13 cellular contexts compared by ENCODE assay signal in the genomic region with DNA sequence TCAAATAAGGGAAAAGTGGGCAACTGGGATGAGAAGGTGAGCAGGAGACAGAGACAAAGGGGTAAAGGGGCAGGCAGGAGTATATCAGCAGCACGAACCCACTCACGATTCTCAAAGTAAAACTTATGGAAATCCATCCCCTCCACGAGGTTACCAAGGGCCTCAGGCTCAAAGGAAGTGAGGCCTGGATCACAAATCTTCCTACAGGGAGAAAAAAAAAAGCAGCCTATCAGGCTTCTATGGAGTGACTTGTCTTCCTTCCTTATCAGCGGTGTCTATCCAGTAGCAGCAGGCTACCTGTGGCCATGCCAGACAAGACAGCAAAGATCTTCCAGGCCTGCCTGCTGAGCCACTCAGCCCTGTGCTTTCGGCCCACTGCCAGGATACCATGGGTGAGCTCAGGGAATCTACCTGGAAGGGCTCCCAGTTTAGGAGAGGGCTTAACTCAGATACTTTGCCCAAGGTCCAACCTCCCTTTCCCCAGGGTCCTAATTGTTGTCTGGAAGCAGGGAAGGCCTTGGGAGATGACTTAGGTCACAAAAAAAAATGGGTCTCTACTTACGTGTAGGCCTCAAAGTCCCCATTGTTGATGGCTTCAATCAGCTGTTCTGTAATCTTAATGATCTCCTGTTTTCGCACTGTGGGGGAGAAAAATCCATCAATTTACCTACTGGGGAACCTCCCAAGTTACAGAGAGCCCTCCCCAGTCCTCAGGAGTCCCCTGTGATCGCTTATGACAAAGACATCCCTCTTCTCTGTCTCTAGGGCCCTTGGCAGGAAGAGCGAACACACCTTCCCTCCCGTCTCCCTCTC. TPM values are rescaled to one million over a fixed set of nuclear protein-coding genes. Genes with fewer than 3 reads are reported as not detected.
A peak's percentile ranks its signal among the peaks of the same experiment; 100 is the strongest.
DNase-seq lines count a peak whose midpoint lies in the region; ATAC-seq and TF ChIP-seq lines count a peak whose summit lies in the region.
"Had no signal": no experiment of that assay in that cellular context is flagged by ENCODE, and none has a peak within 500 bp of the region (broad histone marks: within the 10 kb centered on the region; RNA-seq: fewer than 3 reads in every experiment).

No MANE protein-coding gene starts in this region.

- peak overlapping the region; percentile 87 for H3K27ac Mint-ChIP-seq in dendritic cell treated with granulocyte-macrophage colony-stimulating factor and Interleukin-4, amounts not matched to agents 40 ng/mL and 50 ng/mL, for 4 days
- H3K27ac Mint-ChIP-seq: activated naive CD8-positive, alpha-beta T cell treated with anti-CD3 and anti-CD28 coated beads, Interleukin-2, amount 10 ng/mL, durations not matched to agents 7 days and 5 days had no signal

- TF ChIP-seq CTCF in heart left ventricle (IDR thresholded peaks at IDR 0.05) (no peak), thyroid gland (IDR thresholded peaks at IDR 0.05) (no peak)

- H3K18ac ChIP-seq in mesenchymal stem cell (ENCODE audit: low read depth in 1 of 2, low read length in 2 of 2) = no peak overlapping the region

- H3K4me3 Mint-ChIP-seq in dendritic cell treated with granulocyte-macrophage colony-stimulating factor and Interleukin-4, amounts not matched to agents 40 ng/mL and 50 ng/mL, for 4 days = peak overlapping the region; percentile 75
- H3K4me3 Mint-ChIP-seq: activated naive CD8-positive, alpha-beta T cell treated with anti-CD3 and anti-CD28 coated beads, Interleukin-2, amount 10 ng/mL, durations not matched to agents 7 days and 5 days had no signal

- peaks cover 0 to 47% (median 33%) of the 10 kb centered on the region in 9 donors for H3K36me3 ChIP-seq in heart left ventricle
- peaks cover 45 to 62% of the 10 kb centered on the region in 2 experiments for H3K36me3 ChIP-seq in mesenchymal stem cell (ENCODE audit: control insufficient read depth in 1 of 2, insufficient read depth in 2 of 2, low read depth in 1 of 2, low read length in 2 of 2)
- H3K36me3 ChIP-seq in thyroid gland = peaks cover 0 to 3% of the 10 kb centered on the region in 2 donors
- H3K36me3 ChIP-seq in Karpas-422 (ENCODE audit: insufficient read depth, low read length) = peaks cover 5% of the 10 kb centered on the region; the same call in 1 of the 2 replicates

- 83 to 87% (median 85%) methylated on average over 10 of the region's 10 CpGs for WGBS in heart left ventricle, 4 donors
- 93% methylated on average over 10 of the region's 10 CpGs for WGBS in mesenchymal stem cell
- 69 to 74% methylated on average over 10 of the region's 10 CpGs for WGBS in thyroid gland, 2 donors

- H3K27me3 ChIP-seq in heart left ventricle (no peaks in the 10 kb centered on the region), mesenchymal stem cell (ENCODE audit: control insufficient read depth in 1 of 2, insufficient read depth in 1 of 2, low read length in 2 of 2) (no peaks in the 10 kb centered on the region), thyroid gland (no peaks in the 10 kb centered on the region), Karpas-422 (ENCODE audit: low read length) (no peaks in the 10 kb centered on the region)

- ATAC-seq in heart left ventricle = no peak
- ATAC-seq: PC-3 had no signal

- DNase-seq in heart left ventricle (no peak), cardiac septum (ENCODE audit: low spot score) (no peak), mesenchymal stem cell (no peak), thyroid gland (peak; percentile 93 to 95), SKM-1 treated with dmso at 0.1 percent for 144 hours (lab: John Stamatoyannopoulos, UW; ENCODE audit: unreplicated experiment) (no peak), Karpas-422 (no peak)
- DNase-seq in stimulated activated CD4-positive, alpha-beta T cell treated with anti-CD3 and anti-CD28 coated beads, Interleukin-15, amount 100 ng/mL, for 24 hours = no peak
- DNase-seq: activated naive CD8-positive, alpha-beta T cell treated with anti-CD3 and anti-CD28 coated beads, Interleukin-2, amount 10 ng/mL, durations not matched to agents 7 days and 5 days; effector CD8-positive, alpha-beta T cell; hippocampal formation; PC-3 had no signal

- H3K4me1 ChIP-seq in heart left ventricle (peaks cover 0 to 56% (median 3%) of the 10 kb centered on the region in 12 donors), mesenchymal stem cell (ENCODE audit: control insufficient read depth, insufficient read depth, low read depth, low read length) (peaks cover 6% of the 10 kb centered on the region), thyroid gland (peaks cover 23 to 42% of the 10 kb centered on the region in 2 donors), Karpas-422 (ENCODE audit: low read length) (peaks cover 8% of the 10 kb centered on the region)
- H3K4me1 ChIP-seq: HAP-1 had no signal

- peaks cover 2% of the 10 kb centered on the region for H3K79me1 ChIP-seq in mesenchymal stem cell (replicated peaks; ENCODE audit: low read length, poor library complexity, severe bottlenecking)

- H4K20me1 ChIP-seq in Karpas-422 (ENCODE audit: insufficient read depth, low read depth, low read length) = no peaks in the 10 kb centered on the region

- no peaks in the 10 kb centered on the region for H3K27me3 Mint-ChIP-seq in dendritic cell treated with granulocyte-macrophage colony-stimulating factor and Interleukin-4, amounts not matched to agents 40 ng/mL and 50 ng/mL, for 4 days
- H3K27me3 Mint-ChIP-seq: activated naive CD8-positive, alpha-beta T cell treated with anti-CD3 and anti-CD28 coated beads, Interleukin-2, amount 10 ng/mL, durations not matched to agents 7 days and 5 days had no signal

- no peaks in the 10 kb centered on the region for H3K9me2 ChIP-seq in Karpas-422 (replicated peaks; ENCODE audit: insufficient read depth, low read length)

- H3K4ac ChIP-seq in mesenchymal stem cell (ENCODE audit: low read depth in 1 of 2, low read length in 2 of 2) = peak overlapping the region; percentile 17 to 49

- peak overlapping the region; percentile 48 for H4K8ac ChIP-seq in mesenchymal stem cell (ENCODE audit: low read length)

- no peak overlapping the region for H2BK5ac ChIP-seq in mesenchymal stem cell (ENCODE audit: low read depth, low read length, poor library complexity, severe bottlenecking)

- intact Hi-C loops in heart left ventricle (cut with DNase I) = no loop called here
- intact Hi-C loops in cardiac septum (cut with DNase I) = no loop called here
- intact Hi-C loops in dendritic cell treated with granulocyte-macrophage colony-stimulating factor and Interleukin-4, amounts not matched to agents 40 ng/mL and 50 ng/mL, for 4 days (cut with micrococcal nuclease) = no loop called here
- intact Hi-C loops in thyroid gland (cut with DNase I) = loop anchor here (10.0 kb wide), 1 partner anchor 58 kb away; a partner anchor contains a TSS

- no peak overlapping the region for H3K23ac ChIP-seq in mesenchymal stem cell (ENCODE audit: low read length in 2 of 2)

- no peaks in the 10 kb centered on the region for H3K9me3 Mint-ChIP-seq in dendritic cell treated with granulocyte-macrophage colony-stimulating factor and Interleukin-4, amounts not matched to agents 40 ng/mL and 50 ng/mL, for 4 days
- H3K9me3 Mint-ChIP-seq: activated naive CD8-positive, alpha-beta T cell treated with anti-CD3 and anti-CD28 coated beads, Interleukin-2, amount 10 ng/mL, durations not matched to agents 7 days and 5 days had no signal

- H3K36me3 Mint-ChIP-seq in dendritic cell treated with granulocyte-macrophage colony-stimulating factor and Interleukin-4, amounts not matched to agents 40 ng/mL and 50 ng/mL, for 4 days (ENCODE audit: low read depth) = peaks cover 48% of the 10 kb centered on the region

- H2BK120ac ChIP-seq in mesenchymal stem cell (ENCODE audit: low read depth, low read length) = no peak overlapping the region

- H3K9me3 ChIP-seq in heart left ventricle (no peaks in the 10 kb centered on the region), mesenchymal stem cell (ENCODE audit: control insufficient read depth, low read length) (no peaks in the 10 kb centered on the region), thyroid gland (no peaks in the 10 kb centered on the region), Karpas-422 (ENCODE audit: low read length) (no peaks in the 10 kb centered on the region)
- H3K9me3 ChIP-seq: HAP-1 had no signal

- peak overlapping the region in 1 of 2 experiments; percentile 82 for H2BK12ac ChIP-seq in mesenchymal stem cell (ENCODE audit: low read length in 2 of 2)

- no peak overlapping the region for H2AK5ac ChIP-seq in mesenchymal stem cell (ENCODE audit: low read length, severe bottlenecking)

- no peaks in the 10 kb centered on the region for H3K79me2 ChIP-seq in Karpas-422 (ENCODE audit: low read length)

- no peak overlapping the region for H2AFZ ChIP-seq in mesenchymal stem cell (ENCODE audit: low read depth, low read length)
- no peak overlapping the region for H2AFZ ChIP-seq in Karpas-422 (ENCODE audit: low read length)

- peaks cover 70% of the 10 kb centered on the region for H3K4me1 Mint-ChIP-seq in dendritic cell treated with granulocyte-macrophage colony-stimulating factor and Interleukin-4, amounts not matched to agents 40 ng/mL and 50 ng/mL, for 4 days (ENCODE audit: low read depth)

- H4K91ac ChIP-seq in mesenchymal stem cell (ENCODE audit: low read length) = peak overlapping the region; percentile 36

- no peak overlapping the region for H2BK15ac ChIP-seq in mesenchymal stem cell (ENCODE audit: low read depth, poor library complexity, severe bottlenecking)

- H3K27ac ChIP-seq in heart left ventricle (peak overlapping the region in 7 of 12 donors; percentile 32 to 85 (median 55)), mesenchymal stem cell (ENCODE audit: low read length, poor library complexity, severe bottlenecking) (no peak overlapping the region), thyroid gland (peak overlapping the region; percentile 53 to 68 (median 68)), Karpas-422 (ENCODE audit: low read length) (no peak overlapping the region)

- no peak for TF ChIP-seq POLR2A in heart left ventricle (IDR thresholded peaks at IDR 0.05)
- no peak for TF ChIP-seq POLR2A in thyroid gland (IDR thresholded peaks at IDR 0.05)

- no peak overlapping the region for H3K4me2 ChIP-seq in mesenchymal stem cell (ENCODE audit: low read length, poor library complexity, severe bottlenecking)
- no peak overlapping the region for H3K4me2 ChIP-seq in Karpas-422 (ENCODE audit: low read depth, low read length, poor library complexity, severe bottlenecking)

- H3K14ac ChIP-seq in mesenchymal stem cell (ENCODE audit: low read length in 2 of 2) = no peak overlapping the region

- H3K9ac ChIP-seq in mesenchymal stem cell (ENCODE audit: low read length) (peak overlapping the region; percentile 58), Karpas-422 (ENCODE audit: low read length) (no peak overlapping the region)

- H3K4me3 ChIP-seq in heart left ventricle (no peak overlapping the region), mesenchymal stem cell (ENCODE audit: insufficient read depth in 1 of 2, low read depth in 1 of 2, low read length in 2 of 2) (no peak overlapping the region), thyroid gland (replicated peaks in 1 of 3) (no peak overlapping the region), Karpas-422 (ENCODE audit: low read length) (no peak overlapping the region)
- H3K4me3 ChIP-seq: HAP-1 had no signal

RNA-seq across cellular contexts. Expression of a gene that starts 5.7 kb away (rescaled TPM):
- total RNA-seq in heart left ventricle (10 to 100 TPM in 6 of 9 donors, 1 to 10 TPM in 3; 5.8 to 32.3 (median 12.3) TPM), cardiac septum (16.0 TPM), thyroid gland (10 to 100 TPM; 12.1 to 31.0 (median 25.0) TPM)
- 1 to 10 TPM; 8.3 to 9.4 TPM for polyA plus RNA-seq in heart left ventricle
- polyA plus RNA-seq in mesenchymal stem cell (2013, experiment 1 of 2) = 16.6 TPM
- polyA plus RNA-seq in mesenchymal stem cell (2013, experiment 2 of 2) = 16.7 TPM
- 38.2 and 47.0 TPM in 2 replicates for total RNA-seq in Karpas-422 (2014; rRNA removed; shearing (Covaris generic); ENCODE audit: low replicate concordance)

RNA-seq across cellular contexts. Expression of a gene that starts 31.7 kb away (rescaled TPM):
- 10 to 100 TPM; 37.6 to 69.7 (median 58.0) TPM for total RNA-seq in heart left ventricle
- 10 to 100 TPM; 47.8 to 64.6 TPM for polyA plus RNA-seq in heart left ventricle
- 57.1 TPM for total RNA-seq in cardiac septum
- polyA plus RNA-seq in mesenchymal stem cell (2013, experiment 1 of 2) = 89.1 TPM
- 80.7 TPM for polyA plus RNA-seq in mesenchymal stem cell (2013, experiment 2 of 2)
- 100 to 1,000 TPM in 2 of 4 donors, 10 to 100 TPM in 2; 67.2 to 199 (median 108) TPM for total RNA-seq in thyroid gland
- total RNA-seq in Karpas-422 (2014; rRNA removed; shearing (Covaris generic); ENCODE audit: low replicate concordance) = 33.0 and 49.5 TPM in 2 replicates

RNA-seq across cellular contexts. Expression of a gene that starts 35.3 kb away (rescaled TPM):
- total RNA-seq in heart left ventricle (10 to 100 TPM; 17.3 to 39.8 (median 22.7) TPM), cardiac septum (19.5 TPM), thyroid gland (10 to 100 TPM; 14.1 to 57.3 (median 28.9) TPM)
- polyA plus RNA-seq in heart left ventricle = 10 to 100 TPM; 76.0 to 77.9 TPM
- 112 TPM for polyA plus RNA-seq in mesenchymal stem cell (2013, experiment 1 of 2)
- 116 TPM for polyA plus RNA-seq in mesenchymal stem cell (2013, experiment 2 of 2)
- 39.0 and 57.5 TPM in 2 replicates for total RNA-seq in Karpas-422 (2014; rRNA removed; shearing (Covaris generic); ENCODE audit: low replicate concordance)

RNA-seq across cellular contexts. Expression of a gene that starts 57.2 kb away (rescaled TPM):
- total RNA-seq in heart left ventricle (10 to 100 TPM; 10.4 to 18.6 (median 14.7) TPM), cardiac septum (12.7 TPM), thyroid gland (10 to 100 TPM; 21.2 to 27.4 (median 22.3) TPM)
- polyA plus RNA-seq in heart left ventricle = 10 to 100 TPM in 1 of 2 donors, 1 to 10 TPM in 1; 8.0 to 11.3 TPM
- polyA plus RNA-seq in mesenchymal stem cell (2013, experiment 1 of 2) = 17.2 TPM
- polyA plus RNA-seq in mesenchymal stem cell (2013, experiment 2 of 2) = 16.4 TPM
- total RNA-seq in Karpas-422 (2014; rRNA removed; shearing (Covaris generic); ENCODE audit: low replicate concordance) = 28.2 and 33.5 TPM in 2 replicates

Comparison
In these comparisons a context has a peak if more than half of its experiments do, and no peak if none do; other contexts are left out.
1. DNase-seq: peak in thyroid gland (2 of 2); none in heart left ventricle (0 of 5), cardiac septum (single experiment), mesenchymal stem cell (single experiment), SKM-1 treated with dmso at 0.1 percent for 144 hours (single experiment), stimulated activated CD4-positive, alpha-beta T cell treated with anti-CD3 and anti-CD28 coated beads, Interleukin-15, amount 100 ng/mL, for 24 hours (single experiment) and Karpas-422 (single experiment).
2. H3K27ac ChIP-seq: peak in heart left ventricle (7 of 12) and thyroid gland (3 of 3); none in mesenchymal stem cell (single experiment) and Karpas-422 (single experiment).